1 cellular context compared by ENCODE assay signal in genomic region chr15:93035953-93036810, GRCh38.
A peak's percentile ranks its signal among the peaks of the same experiment; 100 is the strongest.
TF ChIP-seq lines count a peak whose summit lies in the region.

No MANE protein-coding gene starts in this region.

TF ChIP-seq in K562, 482 proteins besides CTCF, POLR2A, EP300 and RAD21 (continued from another document):
- TF ChIP-seq, protein P1, sequence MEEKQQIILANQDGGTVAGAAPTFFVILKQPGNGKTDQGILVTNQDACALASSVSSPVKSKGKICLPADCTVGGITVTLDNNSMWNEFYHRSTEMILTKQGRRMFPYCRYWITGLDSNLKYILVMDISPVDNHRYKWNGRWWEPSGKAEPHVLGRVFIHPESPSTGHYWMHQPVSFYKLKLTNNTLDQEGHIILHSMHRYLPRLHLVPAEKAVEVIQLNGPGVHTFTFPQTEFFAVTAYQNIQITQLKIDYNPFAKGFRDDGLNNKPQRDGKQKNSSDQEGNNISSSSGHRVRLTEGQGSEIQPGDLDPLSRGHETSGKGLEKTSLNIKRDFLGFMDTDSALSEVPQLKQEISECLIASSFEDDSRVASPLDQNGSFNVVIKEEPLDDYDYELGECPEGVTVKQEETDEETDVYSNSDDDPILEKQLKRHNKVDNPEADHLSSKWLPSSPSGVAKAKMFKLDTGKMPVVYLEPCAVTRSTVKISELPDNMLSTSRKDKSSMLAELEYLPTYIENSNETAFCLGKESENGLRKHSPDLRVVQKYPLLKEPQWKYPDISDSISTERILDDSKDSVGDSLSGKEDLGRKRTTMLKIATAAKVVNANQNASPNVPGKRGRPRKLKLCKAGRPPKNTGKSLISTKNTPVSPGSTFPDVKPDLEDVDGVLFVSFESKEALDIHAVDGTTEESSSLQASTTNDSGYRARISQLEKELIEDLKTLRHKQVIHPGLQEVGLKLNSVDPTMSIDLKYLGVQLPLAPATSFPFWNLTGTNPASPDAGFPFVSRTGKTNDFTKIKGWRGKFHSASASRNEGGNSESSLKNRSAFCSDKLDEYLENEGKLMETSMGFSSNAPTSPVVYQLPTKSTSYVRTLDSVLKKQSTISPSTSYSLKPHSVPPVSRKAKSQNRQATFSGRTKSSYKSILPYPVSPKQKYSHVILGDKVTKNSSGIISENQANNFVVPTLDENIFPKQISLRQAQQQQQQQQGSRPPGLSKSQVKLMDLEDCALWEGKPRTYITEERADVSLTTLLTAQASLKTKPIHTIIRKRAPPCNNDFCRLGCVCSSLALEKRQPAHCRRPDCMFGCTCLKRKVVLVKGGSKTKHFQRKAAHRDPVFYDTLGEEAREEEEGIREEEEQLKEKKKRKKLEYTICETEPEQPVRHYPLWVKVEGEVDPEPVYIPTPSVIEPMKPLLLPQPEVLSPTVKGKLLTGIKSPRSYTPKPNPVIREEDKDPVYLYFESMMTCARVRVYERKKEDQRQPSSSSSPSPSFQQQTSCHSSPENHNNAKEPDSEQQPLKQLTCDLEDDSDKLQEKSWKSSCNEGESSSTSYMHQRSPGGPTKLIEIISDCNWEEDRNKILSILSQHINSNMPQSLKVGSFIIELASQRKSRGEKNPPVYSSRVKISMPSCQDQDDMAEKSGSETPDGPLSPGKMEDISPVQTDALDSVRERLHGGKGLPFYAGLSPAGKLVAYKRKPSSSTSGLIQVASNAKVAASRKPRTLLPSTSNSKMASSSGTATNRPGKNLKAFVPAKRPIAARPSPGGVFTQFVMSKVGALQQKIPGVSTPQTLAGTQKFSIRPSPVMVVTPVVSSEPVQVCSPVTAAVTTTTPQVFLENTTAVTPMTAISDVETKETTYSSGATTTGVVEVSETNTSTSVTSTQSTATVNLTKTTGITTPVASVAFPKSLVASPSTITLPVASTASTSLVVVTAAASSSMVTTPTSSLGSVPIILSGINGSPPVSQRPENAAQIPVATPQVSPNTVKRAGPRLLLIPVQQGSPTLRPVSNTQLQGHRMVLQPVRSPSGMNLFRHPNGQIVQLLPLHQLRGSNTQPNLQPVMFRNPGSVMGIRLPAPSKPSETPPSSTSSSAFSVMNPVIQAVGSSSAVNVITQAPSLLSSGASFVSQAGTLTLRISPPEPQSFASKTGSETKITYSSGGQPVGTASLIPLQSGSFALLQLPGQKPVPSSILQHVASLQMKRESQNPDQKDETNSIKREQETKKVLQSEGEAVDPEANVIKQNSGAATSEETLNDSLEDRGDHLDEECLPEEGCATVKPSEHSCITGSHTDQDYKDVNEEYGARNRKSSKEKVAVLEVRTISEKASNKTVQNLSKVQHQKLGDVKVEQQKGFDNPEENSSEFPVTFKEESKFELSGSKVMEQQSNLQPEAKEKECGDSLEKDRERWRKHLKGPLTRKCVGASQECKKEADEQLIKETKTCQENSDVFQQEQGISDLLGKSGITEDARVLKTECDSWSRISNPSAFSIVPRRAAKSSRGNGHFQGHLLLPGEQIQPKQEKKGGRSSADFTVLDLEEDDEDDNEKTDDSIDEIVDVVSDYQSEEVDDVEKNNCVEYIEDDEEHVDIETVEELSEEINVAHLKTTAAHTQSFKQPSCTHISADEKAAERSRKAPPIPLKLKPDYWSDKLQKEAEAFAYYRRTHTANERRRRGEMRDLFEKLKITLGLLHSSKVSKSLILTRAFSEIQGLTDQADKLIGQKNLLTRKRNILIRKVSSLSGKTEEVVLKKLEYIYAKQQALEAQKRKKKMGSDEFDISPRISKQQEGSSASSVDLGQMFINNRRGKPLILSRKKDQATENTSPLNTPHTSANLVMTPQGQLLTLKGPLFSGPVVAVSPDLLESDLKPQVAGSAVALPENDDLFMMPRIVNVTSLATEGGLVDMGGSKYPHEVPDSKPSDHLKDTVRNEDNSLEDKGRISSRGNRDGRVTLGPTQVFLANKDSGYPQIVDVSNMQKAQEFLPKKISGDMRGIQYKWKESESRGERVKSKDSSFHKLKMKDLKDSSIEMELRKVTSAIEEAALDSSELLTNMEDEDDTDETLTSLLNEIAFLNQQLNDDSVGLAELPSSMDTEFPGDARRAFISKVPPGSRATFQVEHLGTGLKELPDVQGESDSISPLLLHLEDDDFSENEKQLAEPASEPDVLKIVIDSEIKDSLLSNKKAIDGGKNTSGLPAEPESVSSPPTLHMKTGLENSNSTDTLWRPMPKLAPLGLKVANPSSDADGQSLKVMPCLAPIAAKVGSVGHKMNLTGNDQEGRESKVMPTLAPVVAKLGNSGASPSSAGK (IDR thresholded peaks at IDR 0.05): peak; percentile 73
- TF ChIP-seq HCFC1 (IDR thresholded peaks at IDR 0.05; ENCODE audit: low read depth, low read length) (0 out of 2 replicates have a peak, but pooled peaks have one; percentile 4), FOXP1 (CRISPR knock-in tag; IDR thresholded peaks at IDR 0.05) (peak; percentile 70; the same call in 1 of the 2 replicates), MYC (IDR thresholded peaks at IDR 0.05; ENCODE audit: low read depth, low read length) (peak; percentile 71), MYC (CRISPR knock-in tag; IDR thresholded peaks at IDR 0.05; ENCODE audit: borderline replicate concordance, low read depth) (no peak)
- TF ChIP-seq, protein P2, sequence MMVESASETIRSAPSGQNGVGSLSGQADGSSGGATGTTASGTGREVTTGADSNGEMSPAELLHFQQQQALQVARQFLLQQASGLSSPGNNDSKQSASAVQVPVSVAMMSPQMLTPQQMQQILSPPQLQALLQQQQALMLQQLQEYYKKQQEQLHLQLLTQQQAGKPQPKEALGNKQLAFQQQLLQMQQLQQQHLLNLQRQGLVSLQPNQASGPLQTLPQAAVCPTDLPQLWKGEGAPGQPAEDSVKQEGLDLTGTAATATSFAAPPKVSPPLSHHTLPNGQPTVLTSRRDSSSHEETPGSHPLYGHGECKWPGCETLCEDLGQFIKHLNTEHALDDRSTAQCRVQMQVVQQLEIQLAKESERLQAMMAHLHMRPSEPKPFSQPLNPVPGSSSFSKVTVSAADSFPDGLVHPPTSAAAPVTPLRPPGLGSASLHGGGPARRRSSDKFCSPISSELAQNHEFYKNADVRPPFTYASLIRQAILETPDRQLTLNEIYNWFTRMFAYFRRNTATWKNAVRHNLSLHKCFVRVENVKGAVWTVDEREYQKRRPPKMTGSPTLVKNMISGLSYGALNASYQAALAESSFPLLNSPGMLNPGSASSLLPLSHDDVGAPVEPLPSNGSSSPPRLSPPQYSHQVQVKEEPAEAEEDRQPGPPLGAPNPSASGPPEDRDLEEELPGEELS (CRISPR knock-in tag; IDR thresholded peaks at IDR 0.05; ENCODE audit: borderline replicate concordance): peak; percentile 18; the same call in 1 of the 2 replicates
